10 cellular contexts compared by ENCODE assay signal in the genomic region with DNA sequence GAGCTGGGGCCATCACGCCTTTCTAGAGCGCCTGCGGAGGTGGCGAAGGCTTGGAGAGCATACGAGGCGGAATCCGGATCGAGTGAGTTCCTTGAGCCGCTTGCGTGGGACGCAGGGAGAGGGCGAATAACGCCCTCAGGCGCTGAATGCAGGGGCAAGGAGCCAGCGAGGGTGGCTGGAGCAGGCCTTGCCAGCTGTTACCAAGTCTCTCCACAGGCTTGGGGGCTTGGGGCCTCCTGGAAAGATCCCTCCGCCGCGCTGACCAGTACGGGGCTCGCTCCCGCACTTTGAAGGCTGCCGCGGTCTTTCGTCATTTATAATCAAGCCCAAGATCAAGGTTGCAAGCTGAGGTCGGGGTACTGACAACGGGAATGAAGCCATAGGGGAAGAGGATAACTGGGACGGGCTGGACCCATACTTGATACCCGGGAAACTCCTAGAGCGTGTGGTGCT. TPM values are rescaled to one million over a fixed set of nuclear protein-coding genes. Genes with fewer than 3 reads are reported as not detected.
DNase-seq lines count a peak whose midpoint lies in the region; ATAC-seq and TF ChIP-seq lines count a peak whose summit lies in the region.
"Had no signal": no experiment of that assay in that cellular context is flagged by ENCODE, and none has a peak within 500 bp of the region (broad histone marks: within the 10 kb centered on the region; RNA-seq: fewer than 3 reads in every experiment).

No MANE protein-coding gene starts in this region.

- H3K4me3 ChIP-seq in dorsolateral prefrontal cortex (peak overlapping the region; percentile 41 to 80 (median 69)), lower lobe of right lung (peak overlapping the region; percentile 58)
- H3K4me3 ChIP-seq: BLaER1 treated with 17β-estradiol and CSF1 and Interleukin-3, amounts not matched to agents 10 nM and 100 nM had no signal

- peak; percentile 24 to 29 for ATAC-seq in lower lobe of right lung
- no peak for ATAC-seq in GM21737 (IDR thresholded peaks at IDR 0.05; ENCODE audit: unreplicated experiment)
- ATAC-seq: activated naive CD4-positive, alpha-beta T cell treated with anti-CD3 and anti-CD28 coated beads, Interleukin-2, amount 50 U/mL, for 72 hours had no signal

- H3K27ac Mint-ChIP-seq in activated CD4-positive, alpha-beta T cell treated with anti-CD3 and anti-CD28 coated beads, Interleukin-2, amount 10 ng/mL, durations not matched to agents 24 days and 14 days, result peak overlapping the region; percentile 43
- H3K27ac Mint-ChIP-seq in type B pancreatic cell, result peak overlapping the region; percentile 50
- no peak overlapping the region for H3K27ac Mint-ChIP-seq in T-helper 2 cell treated with Interferon-gamma antibody and Interleukin-4, amounts not matched to agents 5 μg/mL and 100 μg/mL, for 36 hours

- peaks cover 72% of the 10 kb centered on the region for H3K27me3 Mint-ChIP-seq in activated CD4-positive, alpha-beta T cell treated with anti-CD3 and anti-CD28 coated beads, Interleukin-2, amount 10 ng/mL, durations not matched to agents 24 days and 14 days
- peaks cover 80% of the 10 kb centered on the region for H3K27me3 Mint-ChIP-seq in type B pancreatic cell
- H3K27me3 Mint-ChIP-seq in T-helper 2 cell treated with Interferon-gamma antibody and Interleukin-4, amounts not matched to agents 5 μg/mL and 100 μg/mL, for 36 hours (ENCODE audit: low read depth), result peaks cover 74% of the 10 kb centered on the region

- H3K36me3 ChIP-seq in lower lobe of right lung, result no peaks in the 10 kb centered on the region
- H3K36me3 ChIP-seq: BLaER1 treated with 17β-estradiol and CSF1 and Interleukin-3, amounts not matched to agents 10 nM and 100 nM had no signal

- H3K27me3 ChIP-seq in dorsolateral prefrontal cortex (peaks cover 0 to 63% (median 19%) of the 10 kb centered on the region in 45 donors), lower lobe of right lung (ENCODE audit: low read depth) (peaks cover 72% of the 10 kb centered on the region)
- H3K27me3 ChIP-seq: BLaER1 treated with 17β-estradiol and CSF1 and Interleukin-3, amounts not matched to agents 10 nM and 100 nM had no signal

- peaks cover 3% of the 10 kb centered on the region for H3K9me3 Mint-ChIP-seq in activated CD4-positive, alpha-beta T cell treated with anti-CD3 and anti-CD28 coated beads, Interleukin-2, amount 10 ng/mL, durations not matched to agents 24 days and 14 days
- no peaks in the 10 kb centered on the region for H3K9me3 Mint-ChIP-seq in type B pancreatic cell
- no peaks in the 10 kb centered on the region for H3K9me3 Mint-ChIP-seq in T-helper 2 cell treated with Interferon-gamma antibody and Interleukin-4, amounts not matched to agents 5 μg/mL and 100 μg/mL, for 36 hours

- no peaks in the 10 kb centered on the region for H3K9me3 ChIP-seq in lower lobe of right lung

- intact Hi-C loops in activated CD4-positive, alpha-beta T cell treated with anti-CD3 and anti-CD28 coated beads, Interleukin-2, amount 10 ng/mL, durations not matched to agents 24 days and 14 days (cut with micrococcal nuclease), result no loop called here
- intact Hi-C loops in dorsolateral prefrontal cortex (cut with DNase I), result no loop called here
- intact Hi-C loops in lower lobe of right lung (cut with DNase I), result no loop called here

- H3K36me3 Mint-ChIP-seq in activated CD4-positive, alpha-beta T cell treated with anti-CD3 and anti-CD28 coated beads, Interleukin-2, amount 10 ng/mL, durations not matched to agents 24 days and 14 days (ENCODE audit: low read depth), result peaks cover 4% of the 10 kb centered on the region
- H3K36me3 Mint-ChIP-seq in type B pancreatic cell, result no peaks in the 10 kb centered on the region
- H3K36me3 Mint-ChIP-seq in T-helper 2 cell treated with Interferon-gamma antibody and Interleukin-4, amounts not matched to agents 5 μg/mL and 100 μg/mL, for 36 hours (ENCODE audit: low read depth), result peaks cover 2% of the 10 kb centered on the region

- DNase-seq in activated CD4-positive, alpha-beta T cell treated with anti-CD3 and anti-CD28 coated beads, Interleukin-2, amount 10 ng/mL, durations not matched to agents 24 days and 14 days, result no peak
- DNase-seq in activated CD4-positive, alpha-beta T cell treated with anti-CD3 and anti-CD28 coated beads for 1 hour, result no peak
- DNase-seq in dorsolateral prefrontal cortex, result peak in 5 of 10 donors; percentile 39 to 71 (median 54)
- DNase-seq in lower lobe of right lung, result peak; percentile 50
- peak; percentile 72 for DNase-seq in type B pancreatic cell (ENCODE audit: extremely low spot score, unreplicated experiment)
- DNase-seq in SIG-M5 treated with dmso at 0.1 percent for 504 hours (lab: John Stamatoyannopoulos, UW; ENCODE audit: unreplicated experiment), result no peak
- no peak for DNase-seq in T-helper 2 cell treated with Interferon-gamma antibody and Interleukin-4, amounts not matched to agents 5 μg/mL and 100 μg/mL, for 36 hours (ENCODE audit: low spot score)

- peaks cover 39% of the 10 kb centered on the region for H3K4me1 ChIP-seq in lower lobe of right lung

- peak overlapping the region in 58 of 59 donors; percentile 24 to 96 (median 86) for H3K27ac ChIP-seq in dorsolateral prefrontal cortex
- H3K27ac ChIP-seq in lower lobe of right lung, result peak overlapping the region; percentile 69
- H3K27ac ChIP-seq: BLaER1 treated with 17β-estradiol and CSF1 and Interleukin-3, amounts not matched to agents 10 nM and 100 nM had no signal

- TF ChIP-seq CTCF in dorsolateral prefrontal cortex (IDR thresholded peaks at IDR 0.05 in 54 of 56, conservative IDR thresholded peaks at IDR 0.05 in 2 of 56; ENCODE audit: low read depth in 1 of 56, partially characterized antibody in 56 of 56) (peak in 1 of 56 donors; percentile 1), lower lobe of right lung (IDR thresholded peaks at IDR 0.05) (no peak), type B pancreatic cell (conservative IDR thresholded peaks at IDR 0.05) (no peak)

- H3K4me3 Mint-ChIP-seq in activated CD4-positive, alpha-beta T cell treated with anti-CD3 and anti-CD28 coated beads, Interleukin-2, amount 10 ng/mL, durations not matched to agents 24 days and 14 days, result no peak overlapping the region
- peak overlapping the region; percentile 97 for H3K4me3 Mint-ChIP-seq in type B pancreatic cell
- no peak overlapping the region for H3K4me3 Mint-ChIP-seq in T-helper 2 cell treated with Interferon-gamma antibody and Interleukin-4, amounts not matched to agents 5 μg/mL and 100 μg/mL, for 36 hours

- peaks cover 7% of the 10 kb centered on the region for H3K4me1 Mint-ChIP-seq in activated CD4-positive, alpha-beta T cell treated with anti-CD3 and anti-CD28 coated beads, Interleukin-2, amount 10 ng/mL, durations not matched to agents 24 days and 14 days
- H3K4me1 Mint-ChIP-seq in type B pancreatic cell (ENCODE audit: unreplicated experiment), result peaks cover 28% of the 10 kb centered on the region
- peaks cover 9% of the 10 kb centered on the region for H3K4me1 Mint-ChIP-seq in T-helper 2 cell treated with Interferon-gamma antibody and Interleukin-4, amounts not matched to agents 5 μg/mL and 100 μg/mL, for 36 hours (ENCODE audit: low read depth)

RNA-seq across cellular contexts. Expression of gene FLRT2, which starts 1.2 kb away (rescaled TPM):
- total RNA-seq in activated CD4-positive, alpha-beta T cell treated with anti-CD3 and anti-CD28 coated beads, Interleukin-2, amount 10 ng/mL, durations not matched to agents 24 days and 14 days, result not detected in 2 replicates
- total RNA-seq in dorsolateral prefrontal cortex (100 to 1,000 TPM in 98 of 120 experiments, 10 to 100 TPM in 22; 29.4 to 209 (median 120) TPM), lower lobe of right lung (14.3 TPM), type B pancreatic cell (ENCODE audit: low replicate concordance) (30.3 and 127 TPM in 2 replicates)
- total RNA-seq: activated naive CD4-positive, alpha-beta T cell treated with anti-CD3 and anti-CD28 coated beads, Interleukin-2, amount 50 U/mL, for 72 hours had no signal

Comparison
In these comparisons a context has a peak if more than half of its experiments do, and no peak if none do; other contexts are left out.
1. DNase-seq: peak in lower lobe of right lung (single experiment) and type B pancreatic cell (single experiment); none in activated CD4-positive, alpha-beta T cell treated with anti-CD3 and anti-CD28 coated beads, Interleukin-2, amount 10 ng/mL, durations not matched to agents 24 days and 14 days (single experiment), activated CD4-positive, alpha-beta T cell treated with anti-CD3 and anti-CD28 coated beads for 1 hour (single experiment), SIG-M5 treated with dmso at 0.1 percent for 504 hours (single experiment) and T-helper 2 cell treated with Interferon-gamma antibody and Interleukin-4, amounts not matched to agents 5 μg/mL and 100 μg/mL, for 36 hours (single experiment).
2. RNA of gene FLRT2, which starts 1.2 kb away (total RNA-seq): 30.3 to 127 TPM in type B pancreatic cell, 29.4 to 209 TPM in dorsolateral prefrontal cortex and 14.3 TPM in lower lobe of right lung (single experiment); not detected in activated CD4-positive, alpha-beta T cell treated with anti-CD3 and anti-CD28 coated beads, Interleukin-2, amount 10 ng/mL, durations not matched to agents 24 days and 14 days; every median in the first group is over 10 times any median in the second.